15 cellular contexts compared by ENCODE assay signal in genomic region chr4:139886798-139887197, GRCh38.
DNase-seq lines count a peak whose midpoint lies in the region; ATAC-seq, FAIRE-seq and TF ChIP-seq lines count a peak whose summit lies in the region.
"Had no signal": no experiment of that assay in that cellular context is flagged by ENCODE, and none has a peak within 500 bp of the region (broad histone marks: within the 10 kb centered on the region; RNA-seq: fewer than 3 reads in every experiment).

No MANE protein-coding gene starts in this region.

- H3K9me3 ChIP-seq in gastroesophageal sphincter: no peaks in the 10 kb centered on the region
- no peaks in the 10 kb centered on the region for H3K9me3 ChIP-seq in sigmoid colon
- no peaks in the 10 kb centered on the region for H3K9me3 ChIP-seq in naive thymus-derived CD4-positive, alpha-beta T cell (ENCODE audit: control insufficient read depth in 2 of 3, low read length in 3 of 3)

- DNase-seq in ELR (ENCODE audit: low read depth) (peak; percentile 7), sigmoid colon (no peak), UCSD-AML1 (lab: John Stamatoyannopoulos, UW; ENCODE audit: unreplicated experiment) (no peak), GM12891 (ENCODE audit: insufficient read length, low spot score) (no peak)
- DNase-seq in naive thymus-derived CD4-positive, alpha-beta T cell: no peak
- DNase-seq: activated CD4-positive, CD25-positive, alpha-beta regulatory T cell; activated T-cell treated with anti-CD3 and anti-CD28 coated beads, Interleukin-2, amount 50 U/mL, for 1 hour; NCI-H345; SHP77 treated with DMSO at 0.1 percent for 48 hours; stimulated activated CD8-positive, alpha-beta memory T cell treated with anti-CD3 and anti-CD28 coated beads, Interleukin-4, amount 100 ng/mL, for 48 hours had no signal

- peaks cover 0 to 7% (median 0%) of the 10 kb centered on the region in 7 donors for H3K4me1 Mint-ChIP-seq in naive thymus-derived CD4-positive, alpha-beta T cell

- no peaks in the 10 kb centered on the region for H3K27me3 ChIP-seq in gastroesophageal sphincter
- H3K27me3 ChIP-seq in sigmoid colon: no peaks in the 10 kb centered on the region
- no peaks in the 10 kb centered on the region for H3K27me3 ChIP-seq in naive thymus-derived CD4-positive, alpha-beta T cell (ENCODE audit: control insufficient read depth in 2 of 2, insufficient read depth in 2 of 2, low read length in 2 of 2)
- H3K27me3 ChIP-seq: ascending aorta had no signal

- H3K4me1 ChIP-seq in gastroesophageal sphincter: peaks cover 7 to 27% (median 10%) of the 10 kb centered on the region in 3 donors
- peaks cover 0 to 23% (median 18%) of the 10 kb centered on the region in 4 donors for H3K4me1 ChIP-seq in sigmoid colon
- H3K4me1 ChIP-seq in naive thymus-derived CD4-positive, alpha-beta T cell (ENCODE audit: control insufficient read depth in 2 of 2, insufficient read depth in 2 of 2, low read length in 2 of 2): no peaks in the 10 kb centered on the region
- H3K4me1 ChIP-seq: ascending aorta had no signal

- POLR2A ChIA-PET in naive thymus-derived CD4-positive, alpha-beta T cell (lab: Charles Lee): no interaction called here

- CTCF ChIA-PET in naive thymus-derived CD4-positive, alpha-beta T cell (lab: Charles Lee): interaction anchor here (0.7 kb wide), 1 partner anchor 219 kb away, joined by 3 read pairs; no protein-coding TSS in a partner anchor

- H3K4me3 Mint-ChIP-seq in naive thymus-derived CD4-positive, alpha-beta T cell: no peak overlapping the region

- ATAC-seq in gastroesophageal sphincter: no peak
- no peak for ATAC-seq in naive thymus-derived CD4-positive, alpha-beta T cell
- no peak for ATAC-seq in HG02981 (IDR thresholded peaks at IDR 0.05; ENCODE audit: unreplicated experiment)

- H3K27ac Mint-ChIP-seq in naive thymus-derived CD4-positive, alpha-beta T cell: no peak overlapping the region

- TF ChIP-seq POLR2A in gastroesophageal sphincter (IDR thresholded peaks at IDR 0.05): no peak
- no peak for TF ChIP-seq POLR2A in sigmoid colon (IDR thresholded peaks at IDR 0.05)
- no peak for TF ChIP-seq POLR2A in GM12891 (IDR thresholded peaks at IDR 0.05; ENCODE audit: low read depth, low read length)

- H3K36me3 ChIP-seq in gastroesophageal sphincter (peaks cover 0 to 19% of the 10 kb centered on the region in 2 donors), sigmoid colon (peaks cover 0 to 5% (median 2%) of the 10 kb centered on the region in 4 donors)
- no peaks in the 10 kb centered on the region for H3K36me3 ChIP-seq in naive thymus-derived CD4-positive, alpha-beta T cell (ENCODE audit: control insufficient read depth in 2 of 3, insufficient read depth in 3 of 3, low read length in 3 of 3)
- H3K36me3 ChIP-seq: ascending aorta had no signal

- WGBS in gastroesophageal sphincter (ENCODE audit: low coverage in 1 of 2), 2 donors: 22 to 56% methylated on average over 8 of the region's 8 CpGs
- WGBS in sigmoid colon, 2 donors: 18 to 64% methylated on average over 8 of the region's 8 CpGs

- intact Hi-C loops in sigmoid colon (cut with DNase I): no loop called here
- intact Hi-C loops in naive thymus-derived CD4-positive, alpha-beta T cell (cut with micrococcal nuclease): no loop called here

- no peak for FAIRE-seq in GM12891 (lab: Jason Lieb, UNC)
- FAIRE-seq: endothelial cell of umbilical vein had no signal

- no peak for TF ChIP-seq CTCF in WI38 (IDR thresholded peaks at IDR 0.05; ENCODE audit: low read depth, low read length)
- no peak for TF ChIP-seq CTCF in gastroesophageal sphincter (IDR thresholded peaks at IDR 0.05)
- no peak for TF ChIP-seq CTCF in sigmoid colon (IDR thresholded peaks at IDR 0.05)

- TF ChIP-seq EP300 in gastroesophageal sphincter (IDR thresholded peaks at IDR 0.05): no peak
- no peak for TF ChIP-seq EP300 in sigmoid colon (IDR thresholded peaks at IDR 0.05)

- peaks cover 4 to 32% (median 22%) of the 10 kb centered on the region in 5 donors for H3K36me3 Mint-ChIP-seq in naive thymus-derived CD4-positive, alpha-beta T cell

- H3K27ac ChIP-seq in gastroesophageal sphincter: peak overlapping the region; percentile 59 to 76 (median 66)
- H3K27ac ChIP-seq in sigmoid colon: peak overlapping the region; percentile 24 to 59 (median 48)
- H3K27ac ChIP-seq in naive thymus-derived CD4-positive, alpha-beta T cell (ENCODE audit: low read depth, low read length): no peak overlapping the region
- H3K27ac ChIP-seq: ascending aorta had no signal

- H3K27me3 Mint-ChIP-seq in naive thymus-derived CD4-positive, alpha-beta T cell: peaks cover 0 to 4% (median 0%) of the 10 kb centered on the region in 5 donors

- peaks cover 0 to 14% (median 5%) of the 10 kb centered on the region in 11 donors for H3K9me3 Mint-ChIP-seq in naive thymus-derived CD4-positive, alpha-beta T cell

- H3K4me3 ChIP-seq in WI38 (ENCODE audit: low read depth, low read length) (peak overlapping the region; percentile 50), gastroesophageal sphincter (peak overlapping the region; percentile 26 to 28), sigmoid colon (peak overlapping the region; percentile 4 to 27 (median 18))
- no peak overlapping the region for H3K4me3 ChIP-seq in naive thymus-derived CD4-positive, alpha-beta T cell (ENCODE audit: low read length)

TF ChIP-seq in GM12891, 5 proteins besides CTCF, POLR2A, EP300 and RAD21:
- TF ChIP-seq POLR2AphosphoS5 (IDR thresholded peaks at IDR 0.05; ENCODE audit: low read depth, low read length) (no peak), TAF1 (IDR thresholded peaks at IDR 0.05; ENCODE audit: low read depth, low read length) (no peak), SPI1 (IDR thresholded peaks at IDR 0.05; ENCODE audit: low read depth, low read length) (no peak)
TF ChIP-seq in GM12891: peak in this region for 0.
